31 cellular contexts compared by ENCODE assay signal in genomic region chr2:29193111-29193510, GRCh38.
"Had no signal": no experiment of that assay in that cellular context is flagged by ENCODE, and none has a peak within 500 bp of the region (broad histone marks: within the 10 kb centered on the region; RNA-seq: fewer than 3 reads in every experiment).

No MANE protein-coding gene starts in this region.

- ATAC-seq: activated CD8-positive, alpha-beta T cell treated with anti-CD3 and anti-CD28 coated beads for 36 hours; activated T-cell treated with anti-CD3 and anti-CD28 coated beads, Interleukin-2, amount 50 U/mL, for 72 hours; activated T-helper 17 cell treated with anti-CD3 and anti-CD28 coated beads, Interleukin-2, amount 50 U/mL, for 72 hours; Right ventricle myocardium inferior had no signal

- DNase-seq: activated CD4-positive, alpha-beta T cell treated with anti-CD3 and anti-CD28 coated beads, Interleukin-2, amount 50 U/mL, for 4 hours; activated CD8-positive, alpha-beta T cell treated with anti-CD3 and anti-CD28 coated beads for 36 hours; activated gamma-delta T cell; activated naive CD4-positive, alpha-beta T cell treated with Interleukin-2 at 50 U/mL for 16 hours; activated naive CD8-positive, alpha-beta T cell treated with anti-CD3 and anti-CD28 coated beads, Interleukin-2, amount 10 ng/mL, durations not matched to agents 7 days and 5 days; activated T-cell treated with anti-CD3 and anti-CD28 coated beads, Interleukin-2, amount 50 U/mL, for 1 hour; activated T-cell treated with anti-CD3 and anti-CD28 coated beads, Interleukin-2, amount 50 U/mL, for 72 hours; amygdala; Kasumi-1; KG1; MG63; NCI-H1048; NCI-H1105 treated with DMSO at 0.1 percent for 48 hours; NCI-H1436; NCI-H1694; NCI-H1930; NCI-H345; NCI-H524 treated with DMSO at 0.1 percent for 48 hours; NCI-H748 treated with DMSO at 0.1 percent for 48 hours; NK-92 treated with Interleukin-12 subunit alpha and Interleukin-12 subunit beta, amount 100 ng/mL, for 24 hours; PC-9; SIG-M5; T1000 had no signal

- H3K9me3 ChIP-seq: ascending aorta, MG63 had no signal

- H3K27me3 Mint-ChIP-seq: activated CD4-positive, alpha-beta T cell treated with anti-CD3 and anti-CD28 coated beads, Interleukin-2, amount 10 ng/mL, durations not matched to agents 24 days and 14 days; activated CD8-positive, alpha-beta T cell treated with anti-CD3 and anti-CD28 coated beads for 36 hours; activated naive CD4-positive, alpha-beta T cell treated with anti-CD3 and anti-CD28 coated beads, Interleukin-2, amount 50 U/mL, for 24 hours; activated T-helper 17 cell treated with anti-CD3 and anti-CD28 coated beads, Interleukin-2, amount 50 U/mL, for 72 hours had no signal

- H3K4me1 Mint-ChIP-seq: activated CD4-positive, alpha-beta T cell treated with anti-CD3 and anti-CD28 coated beads, Interleukin-2, amount 10 ng/mL, durations not matched to agents 24 days and 14 days had no signal

- H2AFZ ChIP-seq: PC-9 had no signal

- H3K36me3 ChIP-seq: cardiac muscle cell, MG63 had no signal

- H3K9me3 Mint-ChIP-seq: activated CD4-positive, alpha-beta T cell treated with anti-CD3 and anti-CD28 coated beads, Interleukin-2, amount 10 ng/mL, durations not matched to agents 24 days and 14 days; activated CD8-positive, alpha-beta T cell treated with anti-CD3 and anti-CD28 coated beads for 36 hours; activated naive CD4-positive, alpha-beta T cell treated with anti-CD3 and anti-CD28 coated beads, Interleukin-2, amount 50 U/mL, for 24 hours; activated T-cell treated with anti-CD3 and anti-CD28 coated beads, Interleukin-2, amount 50 U/mL, for 72 hours; activated T-helper 17 cell treated with anti-CD3 and anti-CD28 coated beads, Interleukin-2, amount 50 U/mL, for 72 hours had no signal

- H3K4me3 ChIP-seq: ascending aorta, cardiac muscle cell, MG63, PC-9 had no signal

- FAIRE-seq: RCC 7860 had no signal

- H3K4me1 ChIP-seq: ascending aorta had no signal

- H3K27ac ChIP-seq: ascending aorta, cardiac muscle cell, PC-9, RWPE1 had no signal

- H3K4me2 ChIP-seq: PC-9 had no signal

- H3K4me3 Mint-ChIP-seq: activated CD4-positive, alpha-beta T cell treated with anti-CD3 and anti-CD28 coated beads, Interleukin-2, amount 10 ng/mL, durations not matched to agents 24 days and 14 days; activated CD8-positive, alpha-beta T cell treated with anti-CD3 and anti-CD28 coated beads for 36 hours; activated naive CD4-positive, alpha-beta T cell treated with anti-CD3 and anti-CD28 coated beads, Interleukin-2, amount 50 U/mL, for 24 hours; activated naive CD8-positive, alpha-beta T cell treated with anti-CD3 and anti-CD28 coated beads, Interleukin-2, amount 10 ng/mL, durations not matched to agents 7 days and 5 days; activated T-cell treated with anti-CD3 and anti-CD28 coated beads, Interleukin-2, amount 50 U/mL, for 72 hours; activated T-helper 17 cell treated with anti-CD3 and anti-CD28 coated beads, Interleukin-2, amount 50 U/mL, for 72 hours had no signal

- H3K27me3 ChIP-seq: ascending aorta, cardiac muscle cell, MG63 had no signal

- H3K27ac Mint-ChIP-seq: activated CD4-positive, alpha-beta T cell treated with anti-CD3 and anti-CD28 coated beads, Interleukin-2, amount 10 ng/mL, durations not matched to agents 24 days and 14 days; activated CD8-positive, alpha-beta T cell treated with anti-CD3 and anti-CD28 coated beads for 36 hours; activated naive CD4-positive, alpha-beta T cell treated with anti-CD3 and anti-CD28 coated beads, Interleukin-2, amount 50 U/mL, for 24 hours; activated naive CD8-positive, alpha-beta T cell treated with anti-CD3 and anti-CD28 coated beads, Interleukin-2, amount 10 ng/mL, durations not matched to agents 7 days and 5 days; activated T-helper 17 cell treated with anti-CD3 and anti-CD28 coated beads, Interleukin-2, amount 50 U/mL, for 72 hours had no signal
